ENCODE assay signal across 2 cellular contexts in genomic region chr11:61766353-61766841, GRCh38.
TF ChIP-seq lines count a peak whose summit lies in the region.

No MANE protein-coding gene starts in this region.

TF ChIP-seq in A549, 52 proteins besides CTCF, POLR2A, EP300 and RAD21:
- TF ChIP-seq GATA3 (IDR thresholded peaks at IDR 0.05; ENCODE audit: borderline replicate concordance), result no peak
- 0 out of 2 replicates have a peak, but pooled peaks have one; percentile 16 for TF ChIP-seq MAX (IDR thresholded peaks at IDR 0.05)

TF ChIP-seq in PFSK-1, 5 proteins besides CTCF, POLR2A, EP300 and RAD21:
- TF ChIP-seq, protein P1, sequence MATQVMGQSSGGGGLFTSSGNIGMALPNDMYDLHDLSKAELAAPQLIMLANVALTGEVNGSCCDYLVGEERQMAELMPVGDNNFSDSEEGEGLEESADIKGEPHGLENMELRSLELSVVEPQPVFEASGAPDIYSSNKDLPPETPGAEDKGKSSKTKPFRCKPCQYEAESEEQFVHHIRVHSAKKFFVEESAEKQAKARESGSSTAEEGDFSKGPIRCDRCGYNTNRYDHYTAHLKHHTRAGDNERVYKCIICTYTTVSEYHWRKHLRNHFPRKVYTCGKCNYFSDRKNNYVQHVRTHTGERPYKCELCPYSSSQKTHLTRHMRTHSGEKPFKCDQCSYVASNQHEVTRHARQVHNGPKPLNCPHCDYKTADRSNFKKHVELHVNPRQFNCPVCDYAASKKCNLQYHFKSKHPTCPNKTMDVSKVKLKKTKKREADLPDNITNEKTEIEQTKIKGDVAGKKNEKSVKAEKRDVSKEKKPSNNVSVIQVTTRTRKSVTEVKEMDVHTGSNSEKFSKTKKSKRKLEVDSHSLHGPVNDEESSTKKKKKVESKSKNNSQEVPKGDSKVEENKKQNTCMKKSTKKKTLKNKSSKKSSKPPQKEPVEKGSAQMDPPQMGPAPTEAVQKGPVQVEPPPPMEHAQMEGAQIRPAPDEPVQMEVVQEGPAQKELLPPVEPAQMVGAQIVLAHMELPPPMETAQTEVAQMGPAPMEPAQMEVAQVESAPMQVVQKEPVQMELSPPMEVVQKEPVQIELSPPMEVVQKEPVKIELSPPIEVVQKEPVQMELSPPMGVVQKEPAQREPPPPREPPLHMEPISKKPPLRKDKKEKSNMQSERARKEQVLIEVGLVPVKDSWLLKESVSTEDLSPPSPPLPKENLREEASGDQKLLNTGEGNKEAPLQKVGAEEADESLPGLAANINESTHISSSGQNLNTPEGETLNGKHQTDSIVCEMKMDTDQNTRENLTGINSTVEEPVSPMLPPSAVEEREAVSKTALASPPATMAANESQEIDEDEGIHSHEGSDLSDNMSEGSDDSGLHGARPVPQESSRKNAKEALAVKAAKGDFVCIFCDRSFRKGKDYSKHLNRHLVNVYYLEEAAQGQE (IDR thresholded peaks at IDR 0.05; ENCODE audit: insufficient read depth in 1 of 2, low read depth in 2 of 2, low read length in 2 of 2), result no peak
- no peak for TF ChIP-seq POLR2AphosphoS5 (IDR thresholded peaks at IDR 0.05; ENCODE audit: low read depth, low read length)
- TF ChIP-seq SIN3A (IDR thresholded peaks at IDR 0.05; ENCODE audit: borderline replicate concordance, insufficient read depth, low read length), result no peak
- TF ChIP-seq TAF1 (IDR thresholded peaks at IDR 0.05; ENCODE audit: borderline replicate concordance, insufficient read depth, low read length), result no peak
- peak; percentile 65 for TF ChIP-seq FOXP2 (optimal IDR thresholded peaks at IDR 0.05; ENCODE audit: borderline replicate concordance, extremely low read depth, extremely low read length, insufficient read depth)
